ENCODE assay signal across 8 cellular contexts in genomic region chr6:126339796-126340750, GRCh38. TPM values are rescaled to one million over a fixed set of nuclear protein-coding genes. Genes with fewer than 3 reads are reported as not detected.
DNase-seq lines count a peak whose midpoint lies in the region; ATAC-seq, FAIRE-seq and TF ChIP-seq lines count a peak whose summit lies in the region.

TSS of gene CENPW (plus strand) at chr6:126340115. CDS start at chr6:126340274, 159 bp downstream.

- DNase-seq in GM19239 (ENCODE audit: insufficient read length, low spot score) (peak; percentile 67), NCI-H460 (ENCODE audit: extremely low read depth, low read depth) (peak; percentile 81), choroid plexus epithelial cell (ENCODE audit: low read depth) (peak; percentile 89), kidney tubule cell (ENCODE audit: low spot score) (peak; percentile 89)
- peak; percentile 87 for DNase-seq in activated CD4-positive, alpha-beta T cell treated with anti-CD3 and anti-CD28 coated beads for 1 hour
- DNase-seq in stimulated activated CD4-positive, alpha-beta T cell treated with anti-CD3 and anti-CD28 coated beads, Interleukin-1b, Interleukin-23, amount 100 ng/mL, for 24 hours (ENCODE audit: low read depth in 4 of 4, low spot score in 1 of 4), result peak; percentile 91 to 95 (median 94)

- FAIRE-seq in GM19239 (lab: Jason Lieb, UNC), result peak; percentile 99

- peak within 1 kb of the TSS; percentile 78 for H3K4me3 ChIP-seq in BLaER1
- H3K4me3 ChIP-seq in choroid plexus epithelial cell (ENCODE audit: low read depth, low read length), result peak within 1 kb of the TSS; percentile 75

- peak within 1 kb of the TSS; percentile 98 for H3K4me2 ChIP-seq in BLaER1

- no peaks in the 10 kb centered on the region for H3K27me3 ChIP-seq in BLaER1

- peaks cover 33% of the 10 kb centered on the region for H3K4me1 ChIP-seq in BLaER1

- H3K36me3 ChIP-seq in BLaER1, result peaks cover 5% of the 10 kb centered on the region; the same call in 1 of the 2 replicates

- H3K9ac ChIP-seq in BLaER1, result peak within 1 kb of the TSS; percentile 83

- TF ChIP-seq CTCF in choroid plexus epithelial cell (conservative IDR thresholded peaks at IDR 0.05; ENCODE audit: low read depth, low read length), result no peak

- no peaks in the 10 kb centered on the region for H3K9me3 ChIP-seq in BLaER1

- H4K20me1 ChIP-seq in BLaER1, result 0 out of 2 replicates have a peak, but pooled peaks cover 5% of the 10 kb centered on the region

- peak; percentile 90 for ATAC-seq in HG03439 (IDR thresholded peaks at IDR 0.05; ENCODE audit: unreplicated experiment)

- H3K27ac ChIP-seq in BLaER1, result peak within 1 kb of the TSS; percentile 68

RNA-seq across cellular contexts. Expression of gene CENPW, which starts in this region (rescaled TPM):
- total RNA-seq in NCI-H460 (2014; rRNA removed; shearing (Covaris generic)), result 14.2 and 15.3 TPM in 2 replicates
- 1.8 and 12.3 TPM in 2 replicates for polyA plus RNA-seq in NCI-H460 (2014; cell fraction: nucleus; rRNA removed)

Comparison
In these comparisons a context has a peak if more than half of its experiments do, and no peak if none do; other contexts are left out.
1. Peak in every context shown above with its lines: DNase-seq, ATAC-seq, H3K4me3 ChIP-seq and H3K27ac ChIP-seq.